Comparison of ENCODE assay signal across 8 cellular contexts in genomic region chr7:80078159-80078731, GRCh38. TPM values are rescaled to one million over a fixed set of nuclear protein-coding genes. Genes with fewer than 3 reads are reported as not detected.
A peak's percentile ranks its signal among the peaks of the same experiment; 100 is the strongest.
DNase-seq lines count a peak whose midpoint lies in the region; ATAC-seq and TF ChIP-seq lines count a peak whose summit lies in the region.

No MANE protein-coding gene starts in this region.

- H3K27ac ChIP-seq in liver (ENCODE audit: low read depth in 1 of 2, low read length in 2 of 2): no peak overlapping the region

- H3K36me3 ChIP-seq in liver (ENCODE audit: control insufficient read depth in 4 of 4, insufficient read depth in 3 of 4, low read depth in 1 of 4, low read length in 3 of 4): no peaks in the 10 kb centered on the region

- no peaks in the 10 kb centered on the region for H3K27me3 ChIP-seq in liver (ENCODE audit: control insufficient read depth in 4 of 4, insufficient read depth in 4 of 4, low read length in 3 of 4)

- DNase-seq in AG20443 (ENCODE audit: low spot score): peak; percentile 17
- peak; percentile 81 for DNase-seq in HT1080 (ENCODE audit: low read depth)
- no peak for DNase-seq in activated T-helper 2 cell treated with anti-CD3 and anti-CD28 coated beads, Interferon-gamma antibody, Interleukin-2, Interleukin-4, amounts not matched to agents 10 μg/mL and 5 μg/mL and 100 μg/mL, durations not matched to agents 14 hours and 24 hours and 36 hours (ENCODE audit: low spot score)
- DNase-seq in type B pancreatic cell (ENCODE audit: extremely low spot score, unreplicated experiment): no peak
- no peak for DNase-seq in globus pallidus (ENCODE audit: low spot score)
- DNase-seq in NCI-H524 (lab: John Stamatoyannopoulos, UW): no peak

- no peaks in the 10 kb centered on the region for H3K9me3 Mint-ChIP-seq in activated T-helper 2 cell treated with anti-CD3 and anti-CD28 coated beads, Interferon-gamma antibody, Interleukin-2, Interleukin-4, amounts not matched to agents 10 μg/mL and 5 μg/mL and 100 μg/mL, durations not matched to agents 14 hours and 24 hours and 36 hours
- peaks cover 10% of the 10 kb centered on the region for H3K9me3 Mint-ChIP-seq in type B pancreatic cell

- no peak for TF ChIP-seq RAD21 in liver (IDR thresholded peaks at IDR 0.05)

- peak overlapping the region; percentile 60 to 74 (median 62) for H3K4me3 ChIP-seq in liver (ENCODE audit: low read depth in 1 of 3, low read length in 3 of 3)

- peaks cover 0 to 7% (median 0%) of the 10 kb centered on the region in 4 donors for H3K4me1 ChIP-seq in liver (ENCODE audit: control insufficient read depth in 4 of 4, insufficient read depth in 4 of 4, low read length in 3 of 4)

- no peaks in the 10 kb centered on the region for H3K27me3 Mint-ChIP-seq in activated T-helper 2 cell treated with anti-CD3 and anti-CD28 coated beads, Interferon-gamma antibody, Interleukin-2, Interleukin-4, amounts not matched to agents 10 μg/mL and 5 μg/mL and 100 μg/mL, durations not matched to agents 14 hours and 24 hours and 36 hours (ENCODE audit: low read depth)
- H3K27me3 Mint-ChIP-seq in type B pancreatic cell: no peaks in the 10 kb centered on the region

- no peak for TF ChIP-seq CTCF in liver (IDR thresholded peaks at IDR 0.05; ENCODE audit: low read depth, low read length, missing input control)
- TF ChIP-seq CTCF in type B pancreatic cell (conservative IDR thresholded peaks at IDR 0.05): no peak

- intact Hi-C loops in activated T-helper 2 cell treated with anti-CD3 and anti-CD28 coated beads, Interferon-gamma antibody, Interleukin-2, Interleukin-4, amounts not matched to agents 10 μg/mL and 5 μg/mL and 100 μg/mL, durations not matched to agents 14 hours and 24 hours and 36 hours (cut with micrococcal nuclease): loop anchor here (5.0 kb wide), 1 partner anchor 59 kb away; no protein-coding TSS in a partner anchor

- 6% methylated on average over 5 of the region's 5 CpGs for WGBS in liver

- ATAC-seq in GM21619 (IDR thresholded peaks at IDR 0.05; ENCODE audit: unreplicated experiment): no peak

- H3K9ac ChIP-seq in liver (ENCODE audit: low read depth in 1 of 2, low read length in 2 of 2): no peak overlapping the region

- H3K9me3 ChIP-seq in liver (ENCODE audit: control insufficient read depth in 4 of 4, low read length in 3 of 4): no peaks in the 10 kb centered on the region

- peak overlapping the region; percentile 61 for H3K27ac Mint-ChIP-seq in activated T-helper 2 cell treated with anti-CD3 and anti-CD28 coated beads, Interferon-gamma antibody, Interleukin-2, Interleukin-4, amounts not matched to agents 10 μg/mL and 5 μg/mL and 100 μg/mL, durations not matched to agents 14 hours and 24 hours and 36 hours
- no peak overlapping the region for H3K27ac Mint-ChIP-seq in type B pancreatic cell

- peaks cover 14% of the 10 kb centered on the region for H3K4me1 Mint-ChIP-seq in activated T-helper 2 cell treated with anti-CD3 and anti-CD28 coated beads, Interferon-gamma antibody, Interleukin-2, Interleukin-4, amounts not matched to agents 10 μg/mL and 5 μg/mL and 100 μg/mL, durations not matched to agents 14 hours and 24 hours and 36 hours (ENCODE audit: low read depth)
- H3K4me1 Mint-ChIP-seq in type B pancreatic cell (ENCODE audit: unreplicated experiment): peaks cover 8% of the 10 kb centered on the region

- H3K4me3 Mint-ChIP-seq in activated T-helper 2 cell treated with anti-CD3 and anti-CD28 coated beads, Interferon-gamma antibody, Interleukin-2, Interleukin-4, amounts not matched to agents 10 μg/mL and 5 μg/mL and 100 μg/mL, durations not matched to agents 14 hours and 24 hours and 36 hours (ENCODE audit: low read depth): peak overlapping the region; percentile 63
- H3K4me3 Mint-ChIP-seq in type B pancreatic cell: peak overlapping the region; percentile 66

- H3K36me3 Mint-ChIP-seq in activated T-helper 2 cell treated with anti-CD3 and anti-CD28 coated beads, Interferon-gamma antibody, Interleukin-2, Interleukin-4, amounts not matched to agents 10 μg/mL and 5 μg/mL and 100 μg/mL, durations not matched to agents 14 hours and 24 hours and 36 hours (ENCODE audit: low read depth): no peaks in the 10 kb centered on the region
- H3K36me3 Mint-ChIP-seq in type B pancreatic cell: no peaks in the 10 kb centered on the region

TF ChIP-seq in liver, 16 proteins besides CTCF, POLR2A, EP300 and RAD21:
- no peak for TF ChIP-seq SP1 (IDR thresholded peaks at IDR 0.05)
- no peak for TF ChIP-seq TAF1 (conservative IDR thresholded peaks at IDR 0.05)
- TF ChIP-seq FOXA2 (IDR thresholded peaks at IDR 0.05): peak; percentile 54
- peak; percentile 79 for TF ChIP-seq YY1 (IDR thresholded peaks at IDR 0.05)

RNA-seq across cellular contexts. Expression of gene GNAI1, which starts 56.4 kb away (rescaled TPM):
- total RNA-seq in HT1080 (2014; rRNA removed; shearing (Covaris generic)): 25.7 and 36.2 TPM in 2 replicates
- 22.0 and 22.2 TPM in 2 replicates for polyA plus RNA-seq in HT1080 (2015; cell fraction: cytosol; rRNA removed)
- 21.2 and 25.3 TPM in 2 replicates for polyA plus RNA-seq in HT1080 (2015; cell fraction: nucleus; rRNA removed)
- total RNA-seq in activated T-helper 2 cell treated with anti-CD3 and anti-CD28 coated beads, Interferon-gamma antibody, Interleukin-2, Interleukin-4, amounts not matched to agents 10 μg/mL and 5 μg/mL and 100 μg/mL, durations not matched to agents 14 hours and 24 hours and 36 hours: 6.4 and 7.5 TPM in 2 replicates
- total RNA-seq in liver: 10 to 100 TPM; 19.2 to 22.5 TPM
- polyA plus RNA-seq in liver: 10 to 100 TPM in 1 of 2 donors, 1 to 10 TPM in 1; 8.9 to 38.7 TPM
- total RNA-seq in type B pancreatic cell (ENCODE audit: low replicate concordance): 20.9 and 39.2 TPM in 2 replicates

Comparison
In these comparisons a context has a peak if more than half of its experiments do, and no peak if none do; other contexts are left out.
1. DNase-seq: peak in AG20443 (single experiment) and HT1080 (single experiment); none in activated T-helper 2 cell treated with anti-CD3 and anti-CD28 coated beads, Interferon-gamma antibody, Interleukin-2, Interleukin-4, amounts not matched to agents 10 μg/mL and 5 μg/mL and 100 μg/mL, durations not matched to agents 14 hours and 24 hours and 36 hours (single experiment), type B pancreatic cell (single experiment), globus pallidus (single experiment) and NCI-H524 (0 of 2).